ENCODE assay signal across 19 cellular contexts in the genomic region with DNA sequence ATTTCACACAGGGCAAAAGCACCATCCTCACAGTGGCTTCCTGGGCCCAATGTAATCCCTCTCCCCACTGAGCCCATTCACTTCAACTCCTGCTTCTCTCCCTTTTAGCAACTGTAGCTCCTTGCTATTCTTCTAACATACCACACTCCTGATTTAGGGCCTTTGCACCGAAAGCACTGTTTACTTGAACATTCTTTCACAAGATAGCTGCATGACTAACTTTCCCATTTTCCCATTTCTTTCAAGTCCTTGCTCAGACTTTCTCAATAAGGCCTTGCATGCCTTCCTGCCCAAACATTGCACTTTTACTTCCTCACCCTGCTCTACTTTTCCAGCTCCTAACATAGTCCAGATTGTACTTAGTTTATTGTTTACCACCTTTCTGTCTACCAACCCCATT.
DNase-seq lines count a peak whose midpoint lies in the region; FAIRE-seq and TF ChIP-seq lines count a peak whose summit lies in the region.
"Had no signal": no experiment of that assay in that cellular context is flagged by ENCODE, and none has a peak within 500 bp of the region (broad histone marks: within the 10 kb centered on the region; RNA-seq: fewer than 3 reads in every experiment).

No MANE protein-coding gene starts in this region.

- peaks cover 23% of the 10 kb centered on the region for H3F3A ChIP-seq in GM23248 (ENCODE audit: insufficient read depth)

- H3K27me3 ChIP-seq in GM23248 (replicated peaks; ENCODE audit: insufficient read depth): no peaks in the 10 kb centered on the region
- H3K27me3 ChIP-seq: heart left ventricle, ovary had no signal

- H3K79me2 ChIP-seq in GM23248 (ENCODE audit: insufficient read depth): no peaks in the 10 kb centered on the region

- no peaks in the 10 kb centered on the region for H4K20me1 ChIP-seq in GM23248 (ENCODE audit: insufficient read depth)

- WGBS in GM23248 (ENCODE audit: low coverage in 1 of 2, low lambda C conversion rate in 2 of 2, missing lambda C conversion rate in 2 of 2), 2 experiments: 14 to 20% methylated on average over 1 of the region's 1 CpG

- CTCF ChIA-PET in GM10248 (lab: Yijun Ruan, JAX): no interaction called here

- FAIRE-seq in H54 (lab: Jason Lieb, UNC): no peak

- peaks cover 24% of the 10 kb centered on the region; the same call in 1 of the 2 replicates for H3K36me3 ChIP-seq in GM23248 (ENCODE audit: low read depth)
- H3K36me3 ChIP-seq: ovary had no signal

- H3K4me3 ChIP-seq in GM23248: no peak overlapping the region
- no peak overlapping the region for H3K4me3 ChIP-seq in foreskin fibroblast (ENCODE audit: low read depth in 1 of 2, low read length in 2 of 2)
- H3K4me3 ChIP-seq: GM23338, heart left ventricle, lung, ovary had no signal

- TF ChIP-seq CTCF in foreskin fibroblast (IDR thresholded peaks at IDR 0.05; ENCODE audit: low read depth, low read length) (no peak), GM10248 (IDR thresholded peaks at IDR 0.05; ENCODE audit: control extremely low read depth, extremely low read depth, low read depth, missing control alignments) (no peak)

- H3K9me3 ChIP-seq in GM23248 (ENCODE audit: low read depth): no peaks in the 10 kb centered on the region
- H3K9me3 ChIP-seq: heart left ventricle, ovary had no signal

- POLR2A ChIA-PET in GM10248 (lab: Yijun Ruan, JAX): no interaction called here

- TF ChIP-seq POLR2A in H54 (IDR thresholded peaks at IDR 0.05; ENCODE audit: low read depth, low read length): no peak

- DNase-seq in GM23248 (peak; percentile 84), astrocyte of the hippocampus (ENCODE audit: low read depth, low spot score) (peak; percentile 60), foreskin fibroblast (peak; percentile 67 to 75), activated gamma-delta T cell treated with Interleukin-2 at 50 U/mL for 16 hours (no peak), H54 (ENCODE audit: insufficient read length, low spot score) (no peak), GM10248 (ENCODE audit: extremely low spot score) (no peak), NCI-H1417 treated with DMSO at 0.1 percent for 48 hours (lab: John Stamatoyannopoulos, UW) (no peak)
- DNase-seq: activated B cell treated with CpG ODN at 0.5 μM for 24 hours; activated CD8-positive, alpha-beta T cell treated with anti-CD3 and anti-CD28 coated beads for 36 hours; activated T-cell treated with anti-CD3 and anti-CD28 coated beads, Interleukin-2, amount 50 U/mL, for 24 hours; dermis blood vessel endothelial cell; erythroblast; heart left ventricle; NCI-H526 treated with DMSO at 0.1 percent for 48 hours; ovary; SIG-M5; T-helper 2 cell had no signal

- H3K9ac ChIP-seq in GM23248: peak overlapping the region; percentile 37

- H3K9me2 ChIP-seq in GM23248 (ENCODE audit: insufficient read depth): no peaks in the 10 kb centered on the region

- in situ Hi-C loops in GM23248 (cut with MboI): no loop called here

- no peak overlapping the region for H3K4me2 ChIP-seq in GM23248 (ENCODE audit: unreplicated experiment)

- no peak overlapping the region for H2AFZ ChIP-seq in GM23248
- H2AFZ ChIP-seq: GM23338 had no signal

- H3K27ac ChIP-seq in GM23248: peak overlapping the region; percentile 79
- H3K27ac ChIP-seq: heart left ventricle, ovary had no signal

- peaks cover 23% of the 10 kb centered on the region for H3K4me1 ChIP-seq in GM23248 (ENCODE audit: insufficient read depth)
- H3K4me1 ChIP-seq: heart left ventricle had no signal

Comparison
In these comparisons a context has a peak if more than half of its experiments do, and no peak if none do; other contexts are left out.
1. DNase-seq: peak in GM23248 (single experiment), astrocyte of the hippocampus (single experiment) and foreskin fibroblast (2 of 2); none in activated gamma-delta T cell treated with Interleukin-2 at 50 U/mL for 16 hours (single experiment), H54 (single experiment), GM10248 (single experiment) and NCI-H1417 treated with DMSO at 0.1 percent for 48 hours (single experiment).